ENCODE assay signal across 27 cellular contexts in the genomic region with DNA sequence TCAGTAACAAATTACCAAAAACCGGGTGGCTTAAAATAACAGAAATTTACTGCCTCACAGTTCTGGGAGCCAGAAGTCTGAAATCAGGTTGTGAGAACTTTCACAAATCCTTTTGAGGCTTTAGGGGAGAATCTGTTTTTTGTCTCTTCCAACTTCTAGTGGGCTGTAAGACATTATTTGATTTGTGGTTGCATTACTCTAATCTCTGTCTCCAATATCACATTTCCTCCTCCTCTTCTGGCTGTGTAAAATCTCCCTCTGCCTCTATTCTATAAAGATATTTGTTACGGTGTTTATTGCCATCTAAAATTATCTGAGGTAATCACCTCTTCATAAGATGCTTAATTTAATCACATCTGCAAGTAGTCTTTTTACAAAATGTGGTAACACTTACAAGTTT.
"Had no signal": no experiment of that assay in that cellular context is flagged by ENCODE, and none has a peak within 500 bp of the region (broad histone marks: within the 10 kb centered on the region; RNA-seq: fewer than 3 reads in every experiment).

No MANE protein-coding gene starts in this region.

- H2AFZ ChIP-seq: parathyroid adenoma had no signal

- H3K27ac ChIP-seq: esophagus muscularis mucosa, heart right ventricle, left ventricle myocardium inferior, parathyroid adenoma, psoas muscle, sigmoid colon, suprapubic skin, tibial artery, upper lobe of right lung, WERI-Rb-1 had no signal

- DNase-seq: activated CD4-positive, alpha-beta memory T cell treated with anti-CD3 and anti-CD28 coated beads for 36 hours; activated CD4-positive, alpha-beta T cell treated with anti-CD3 and anti-CD28 coated beads, Interleukin-2, amount 10 ng/mL, durations not matched to agents 24 days and 14 days; activated CD8-positive, alpha-beta memory T cell treated with anti-CD3 and anti-CD28 coated beads, Interleukin-2, amount 50 U/mL, for 4 hours; activated gamma-delta T cell; activated naive CD8-positive, alpha-beta T cell treated with anti-CD3 and anti-CD28 coated beads, Interleukin-2, amount 50 U/mL, for 24 hours; activated T-cell treated with anti-CD3 and anti-CD28 coated beads, Interleukin-2, amount 50 U/mL, for 24 hours; anterior cingulate cortex; endodermal cell; foreskin melanocyte; heart right ventricle; left ventricle myocardium inferior; nephron progenitor cell; occipital lobe; psoas muscle; sigmoid colon; small intestine; stimulated activated CD4-positive, alpha-beta T cell treated with anti-CD3 and anti-CD28 coated beads, Interleukin-2, amount 100 ng/mL, for 24 hours; stimulated activated naive CD4-positive, alpha-beta T cell; T-helper 9 cell; tibial artery; upper lobe of right lung; WERI-Rb-1 had no signal

- ATAC-seq: activated CD4-positive, CD25-positive, alpha-beta regulatory T cell treated with anti-CD3 and anti-CD28 coated beads, Interleukin-2, amount 50 U/mL, for 24 hours; activated naive CD8-positive, alpha-beta T cell treated with anti-CD3 and anti-CD28 coated beads, Interleukin-2, amount 50 U/mL, for 24 hours; heart right ventricle; psoas muscle; upper lobe of right lung had no signal

- H3K9ac ChIP-seq: parathyroid adenoma had no signal

- H3K9me3 ChIP-seq: esophagus muscularis mucosa, left ventricle myocardium inferior, psoas muscle, sigmoid colon, suprapubic skin, tibial artery, upper lobe of right lung had no signal

- H3K27me3 ChIP-seq: esophagus muscularis mucosa, heart right ventricle, sigmoid colon, suprapubic skin, tibial artery, upper lobe of right lung had no signal

- H3K4me1 ChIP-seq: esophagus muscularis mucosa, heart right ventricle, left ventricle myocardium inferior, parathyroid adenoma, psoas muscle, sigmoid colon, tibial artery, upper lobe of right lung had no signal

- H3K36me3 ChIP-seq: esophagus muscularis mucosa, heart right ventricle, left ventricle myocardium inferior, sigmoid colon, suprapubic skin, tibial artery, upper lobe of right lung, WERI-Rb-1 had no signal

- H3K4me3 ChIP-seq: esophagus muscularis mucosa, heart right ventricle, left ventricle myocardium inferior, lung, psoas muscle, sigmoid colon, suprapubic skin, tibial artery, upper lobe of right lung had no signal
